ENCODE assay signal across 11 cellular contexts in genomic region chr6:104995989-104996617, GRCh38. TPM values are rescaled to one million over a fixed set of nuclear protein-coding genes. Genes with fewer than 3 reads are reported as not detected.
DNase-seq lines count a peak whose midpoint lies in the region; ATAC-seq and TF ChIP-seq lines count a peak whose summit lies in the region.
"Had no signal": no experiment of that assay in that cellular context is flagged by ENCODE, and none has a peak within 500 bp of the region (broad histone marks: within the 10 kb centered on the region; RNA-seq: fewer than 3 reads in every experiment).

No MANE protein-coding gene starts in this region.

- WGBS in mesendoderm (ENCODE audit: extremely low coverage, insufficient coverage, low lambda C conversion rate): no CpG with 5 or more reads among the region's 2 CpGs

- H3K4ac ChIP-seq in mesendoderm (ENCODE audit: low read depth, low read length): no peak overlapping the region

- H3K18ac ChIP-seq in mesendoderm (ENCODE audit: low read length): no peak overlapping the region

- no peaks in the 10 kb centered on the region for H4K20me1 ChIP-seq in Loucy (ENCODE audit: insufficient read depth, low read length, poor library complexity, severe bottlenecking)

- peak overlapping the region; percentile 18 for H3K27ac ChIP-seq in caudate nucleus (ENCODE audit: low read depth, low read length)
- no peak overlapping the region for H3K27ac ChIP-seq in mesendoderm (ENCODE audit: low read depth, low read length)
- H3K27ac ChIP-seq: SJSA1 had no signal

- H3K9ac ChIP-seq in Loucy (ENCODE audit: low read depth, low read length, poor library complexity, severe bottlenecking) (no peak overlapping the region), mesendoderm (ENCODE audit: low read length) (no peak overlapping the region)

- no peak overlapping the region for H3K23ac ChIP-seq in mesendoderm (ENCODE audit: low read length)

- H3K79me2 ChIP-seq in Loucy (ENCODE audit: insufficient read depth, low read length) (peaks cover 16% of the 10 kb centered on the region), mesendoderm (ENCODE audit: control insufficient read depth, insufficient read depth, low read length) (peaks cover 11% of the 10 kb centered on the region)

- H3K56ac ChIP-seq in mesendoderm (ENCODE audit: low read length): no peak overlapping the region

- no peak overlapping the region for H2BK120ac ChIP-seq in mesendoderm (ENCODE audit: low read depth, low read length)

- no peaks in the 10 kb centered on the region for H3K4me1 ChIP-seq in Loucy (ENCODE audit: insufficient read depth, low read length, poor library complexity, severe bottlenecking)
- H3K4me1 ChIP-seq in mesendoderm (ENCODE audit: control insufficient read depth, low read depth, low read length): no peaks in the 10 kb centered on the region
- H3K4me1 ChIP-seq: SJSA1 had no signal

- no peaks in the 10 kb centered on the region for H3K9me2 ChIP-seq in Loucy (replicated peaks; ENCODE audit: low read depth, low read length)

- H2BK5ac ChIP-seq in mesendoderm (ENCODE audit: low read length): no peak overlapping the region

- H4K5ac ChIP-seq in mesendoderm (ENCODE audit: low read length): no peak overlapping the region

- 0 out of 2 replicates have a peak, but pooled peaks have one; percentile 17 for TF ChIP-seq CTCF in Loucy (conservative IDR thresholded peaks at IDR 0.05; ENCODE audit: low read length)

- H3F3A ChIP-seq in Loucy (ENCODE audit: low read depth): no peaks in the 10 kb centered on the region

- DNase-seq in AG20443 (ENCODE audit: low spot score): peak; percentile 21
- DNase-seq in caudate nucleus (lab: John Stamatoyannopoulos, UW): no peak
- peak; percentile 81 for DNase-seq in mesendoderm
- no peak for DNase-seq in NOMO-1 treated with dmso at 0.1 percent for 144 hours (lab: John Stamatoyannopoulos, UW; ENCODE audit: unreplicated experiment)
- no peak for DNase-seq in activated T-cell treated with anti-CD3 and anti-CD28 coated beads, Interleukin-2, amount 50 U/mL, for 24 hours
- DNase-seq: activated T-cell treated with anti-CD3 and anti-CD28 coated beads, Interleukin-2, amount 50 U/mL, for 4 hours; KG1 had no signal

- no peaks in the 10 kb centered on the region for H3K9me3 Mint-ChIP-seq in activated T-cell treated with anti-CD3 and anti-CD28 coated beads, Interleukin-2, amount 50 U/mL, for 24 hours
- H3K9me3 Mint-ChIP-seq: activated T-cell treated with anti-CD3 and anti-CD28 coated beads, Interleukin-2, amount 50 U/mL, for 4 hours had no signal

- peaks cover 2% of the 10 kb centered on the region for H3K79me1 ChIP-seq in mesendoderm (ENCODE audit: low read length)

- no peak overlapping the region for H2BK15ac ChIP-seq in mesendoderm (replicated peaks; ENCODE audit: low read depth)

- H3K4me3 Mint-ChIP-seq in activated T-cell treated with anti-CD3 and anti-CD28 coated beads, Interleukin-2, amount 50 U/mL, for 24 hours: no peak overlapping the region
- H3K4me3 Mint-ChIP-seq: activated T-cell treated with anti-CD3 and anti-CD28 coated beads, Interleukin-2, amount 50 U/mL, for 4 hours had no signal

- H3K36me3 ChIP-seq in Loucy (ENCODE audit: insufficient read depth, low read length) (no peaks in the 10 kb centered on the region), mesendoderm (ENCODE audit: control insufficient read depth, insufficient read depth, low read length) (no peaks in the 10 kb centered on the region)
- H3K36me3 ChIP-seq: SJSA1 had no signal

- ATAC-seq in esophagus mucosa: no peak
- no peak for ATAC-seq in GM19452 (IDR thresholded peaks at IDR 0.05; ENCODE audit: unreplicated experiment)
- ATAC-seq: activated T-cell treated with anti-CD3 and anti-CD28 coated beads, Interleukin-2, amount 50 U/mL, for 4 hours had no signal

- H3K4me1 Mint-ChIP-seq in activated T-cell treated with anti-CD3 and anti-CD28 coated beads, Interleukin-2, amount 50 U/mL, for 24 hours (ENCODE audit: low read depth): no peaks in the 10 kb centered on the region

- H2AK5ac ChIP-seq in mesendoderm (ENCODE audit: low read length): no peak overlapping the region

- peaks cover 3% of the 10 kb centered on the region for H3K27me3 Mint-ChIP-seq in activated T-cell treated with anti-CD3 and anti-CD28 coated beads, Interleukin-2, amount 50 U/mL, for 24 hours

- H2AFZ ChIP-seq in Loucy (ENCODE audit: low read length): no peak overlapping the region

- no peak overlapping the region for H4K8ac ChIP-seq in mesendoderm (ENCODE audit: low read depth, low read length)

- no peaks in the 10 kb centered on the region for H3K9me3 ChIP-seq in Loucy (ENCODE audit: insufficient read depth, low read depth, low read length)
- H3K9me3 ChIP-seq: SJSA1 had no signal

- H3K36me3 Mint-ChIP-seq in activated T-cell treated with anti-CD3 and anti-CD28 coated beads, Interleukin-2, amount 50 U/mL, for 24 hours (ENCODE audit: low read depth): no peaks in the 10 kb centered on the region

- H3K4me3 ChIP-seq in Loucy (ENCODE audit: low read length, poor library complexity, severe bottlenecking) (no peak overlapping the region), mesendoderm (ENCODE audit: low read length) (no peak overlapping the region)
- H3K4me3 ChIP-seq: SJSA1 had no signal

- H3K27me3 ChIP-seq in Loucy (ENCODE audit: insufficient read depth, low read length, poor library complexity, severe bottlenecking) (no peaks in the 10 kb centered on the region), mesendoderm (ENCODE audit: insufficient read depth, low read length, poor library complexity) (no peaks in the 10 kb centered on the region)
- H3K27me3 ChIP-seq: SJSA1 had no signal

- H3K4me2 ChIP-seq in Loucy (ENCODE audit: low read depth, low read length, poor library complexity, severe bottlenecking) (no peak overlapping the region), mesendoderm (ENCODE audit: low read length) (no peak overlapping the region)

- H3K27ac Mint-ChIP-seq in activated T-cell treated with anti-CD3 and anti-CD28 coated beads, Interleukin-2, amount 50 U/mL, for 24 hours: no peak overlapping the region

RNA-seq across cellular contexts. Expression of gene LIN28B, which starts 39.2 kb away (rescaled TPM):
- 71.5 TPM for polyA plus RNA-seq in mesendoderm (2013, experiment 1 of 2)
- 69.1 TPM for polyA plus RNA-seq in mesendoderm (2013, experiment 2 of 2)
- total RNA-seq in esophagus mucosa: not detected
- total RNA-seq: SJSA1 had no signal

Comparison
In these comparisons a context has a peak if more than half of its experiments do, and no peak if none do; other contexts are left out.
1. DNase-seq: peak in AG20443 (single experiment) and mesendoderm (single experiment); none in caudate nucleus (0 of 61), NOMO-1 treated with dmso at 0.1 percent for 144 hours (single experiment) and activated T-cell treated with anti-CD3 and anti-CD28 coated beads, Interleukin-2, amount 50 U/mL, for 24 hours (single experiment).